In the genomic region with DNA sequence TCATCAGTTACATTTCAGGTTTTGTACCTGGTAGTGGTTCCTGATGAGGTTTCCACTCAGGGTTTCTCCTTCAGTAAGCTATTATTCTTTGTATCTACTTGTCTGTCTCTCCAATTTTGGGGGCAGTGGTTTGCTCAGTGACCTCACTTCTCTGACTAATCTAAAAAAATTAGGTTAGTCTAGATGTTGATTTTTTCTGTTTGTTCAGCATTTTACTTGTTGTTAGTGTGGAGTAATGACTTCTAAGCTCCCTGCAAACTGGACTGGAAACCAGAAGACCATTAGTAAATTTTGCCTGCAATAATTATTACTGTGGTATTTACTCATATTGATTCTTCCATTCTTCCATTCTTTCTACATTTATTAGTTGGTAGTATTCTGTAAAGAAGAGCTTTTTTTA, we compare ENCODE assay signal across 28 cellular contexts.
"Had no signal": no experiment of that assay in that cellular context is flagged by ENCODE, and none has a peak within 500 bp of the region (broad histone marks: within the 10 kb centered on the region; RNA-seq: fewer than 3 reads in every experiment).

No MANE protein-coding gene starts in this region.

- H3K4me1 Mint-ChIP-seq: naive B cell had no signal

- H3K9me3 ChIP-seq: colonic mucosa, esophagus squamous epithelium, gastrocnemius medialis, left lung, lower lobe of right lung, mucosa of descending colon had no signal

- DNase-seq: colonic mucosa; cortex of kidney; effector CD8-positive, alpha-beta T cell; effector memory CD8-positive, alpha-beta T cell; endodermal cell; erythroblast; esophagus squamous epithelium; foreskin fibroblast; foreskin melanocyte; gastrocnemius medialis; glutamatergic neuron; head of caudate nucleus; heart right ventricle; hippocampal formation; left cardiac atrium; left lung; left ventricle myocardium superior; lower lobe of right lung; mesenchymal stem cell; mucosa of descending colon; naive B cell had no signal

- H3K27me3 Mint-ChIP-seq: dendritic cell treated with granulocyte-macrophage colony-stimulating factor and Interleukin-4, amounts not matched to agents 40 ng/mL and 50 ng/mL, for 4 days; effector memory CD8-positive, alpha-beta T cell had no signal

- FAIRE-seq: endometrium, islet of Langerhans, keratinocyte had no signal

- H3K4me1 ChIP-seq: colonic mucosa, esophagus squamous epithelium, gastrocnemius medialis, heart right ventricle, left lung, lower lobe of right lung had no signal

- H3K4me3 ChIP-seq: colonic mucosa, esophagus squamous epithelium, gastrocnemius medialis, heart right ventricle, left lung, lower lobe of right lung, mucosa of descending colon had no signal

- ATAC-seq: effector memory CD8-positive, alpha-beta T cell; esophagus mucosa; gastrocnemius medialis; heart right ventricle; left cardiac atrium; left lung; left ventricle myocardium superior; lower lobe of right lung; mucosa of descending colon had no signal

- H3K4me3 Mint-ChIP-seq: dendritic cell treated with granulocyte-macrophage colony-stimulating factor and Interleukin-4, amounts not matched to agents 40 ng/mL and 50 ng/mL, for 4 days; effector memory CD8-positive, alpha-beta T cell; endodermal cell; mesothelial cell of epicardium; naive B cell had no signal

- H3K36me3 ChIP-seq: colonic mucosa, esophagus squamous epithelium, gastrocnemius medialis, heart right ventricle, left lung, lower lobe of right lung had no signal

- H3K36me3 Mint-ChIP-seq: naive B cell had no signal

- H3K27ac ChIP-seq: colonic mucosa, epithelial cell of prostate, esophagus squamous epithelium, gastrocnemius medialis, heart right ventricle, left lung, lower lobe of right lung had no signal

- H3K27ac Mint-ChIP-seq: dendritic cell treated with granulocyte-macrophage colony-stimulating factor and Interleukin-4, amounts not matched to agents 40 ng/mL and 50 ng/mL, for 4 days; effector memory CD8-positive, alpha-beta T cell; endodermal cell; mesothelial cell of epicardium; naive B cell had no signal

- H3K27me3 ChIP-seq: colonic mucosa, esophagus squamous epithelium, gastrocnemius medialis, heart right ventricle, left lung had no signal

- H3K9me3 Mint-ChIP-seq: dendritic cell treated with granulocyte-macrophage colony-stimulating factor and Interleukin-4, amounts not matched to agents 40 ng/mL and 50 ng/mL, for 4 days; endodermal cell had no signal
